Comparison of ENCODE assay signal across 1 cellular context in the genomic region with DNA sequence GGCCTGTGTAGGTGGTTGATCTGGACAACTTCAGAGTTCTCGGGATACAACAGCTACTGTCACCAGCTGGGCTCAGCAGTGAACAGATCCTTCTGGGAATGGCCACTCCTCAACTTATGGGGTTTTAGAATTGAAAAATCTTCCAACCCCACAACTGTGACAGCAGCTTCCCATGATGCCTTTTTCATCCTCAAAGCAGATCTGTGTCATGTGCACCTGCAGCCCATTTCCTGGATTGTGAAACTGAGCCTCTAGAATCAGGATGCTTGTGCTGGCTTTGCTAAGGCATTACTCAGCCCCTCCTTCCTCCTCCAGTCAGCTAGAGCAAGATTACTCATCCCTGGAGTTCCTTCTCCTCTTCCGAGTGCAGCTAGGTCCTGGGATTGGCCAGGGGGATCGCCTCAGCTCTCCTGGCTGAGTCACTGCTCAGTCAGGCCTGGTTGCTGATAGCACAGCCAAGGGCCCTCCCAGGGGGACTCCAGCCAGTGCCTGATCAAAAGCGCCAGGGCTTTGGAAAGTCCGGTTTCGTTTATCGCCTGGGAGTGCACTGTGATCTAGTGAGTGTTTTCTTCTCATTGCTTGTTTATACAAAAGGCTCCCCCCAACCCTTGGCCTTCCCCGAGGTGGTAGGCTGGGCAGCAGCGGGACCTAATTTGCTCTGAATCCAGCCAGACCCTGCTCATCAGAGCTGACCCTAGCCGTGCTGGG.
A peak's percentile ranks its signal among the peaks of the same experiment; 100 is the strongest.
TF ChIP-seq lines count a peak whose summit lies in the region.

No MANE protein-coding gene starts in this region.

TF ChIP-seq in HepG2, 621 proteins besides CTCF, POLR2A, EP300 and RAD21 (continued from another document and continues in another):
- TF ChIP-seq, protein P1, sequence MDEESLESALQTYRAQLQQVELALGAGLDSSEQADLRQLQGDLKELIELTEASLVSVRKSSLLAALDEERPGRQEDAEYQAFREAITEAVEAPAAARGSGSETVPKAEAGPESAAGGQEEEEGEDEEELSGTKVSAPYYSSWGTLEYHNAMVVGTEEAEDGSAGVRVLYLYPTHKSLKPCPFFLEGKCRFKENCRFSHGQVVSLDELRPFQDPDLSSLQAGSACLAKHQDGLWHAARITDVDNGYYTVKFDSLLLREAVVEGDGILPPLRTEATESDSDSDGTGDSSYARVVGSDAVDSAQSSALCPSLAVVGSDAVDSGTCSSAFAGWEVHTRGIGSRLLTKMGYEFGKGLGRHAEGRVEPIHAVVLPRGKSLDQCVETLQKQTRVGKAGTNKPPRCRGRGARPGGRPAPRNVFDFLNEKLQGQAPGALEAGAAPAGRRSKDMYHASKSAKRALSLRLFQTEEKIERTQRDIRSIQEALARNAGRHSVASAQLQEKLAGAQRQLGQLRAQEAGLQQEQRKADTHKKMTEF (CRISPR knock-in tag; IDR thresholded peaks at IDR 0.05), result peak; percentile 69; the same call in 1 of the 2 replicates
- TF ChIP-seq, protein P2, sequence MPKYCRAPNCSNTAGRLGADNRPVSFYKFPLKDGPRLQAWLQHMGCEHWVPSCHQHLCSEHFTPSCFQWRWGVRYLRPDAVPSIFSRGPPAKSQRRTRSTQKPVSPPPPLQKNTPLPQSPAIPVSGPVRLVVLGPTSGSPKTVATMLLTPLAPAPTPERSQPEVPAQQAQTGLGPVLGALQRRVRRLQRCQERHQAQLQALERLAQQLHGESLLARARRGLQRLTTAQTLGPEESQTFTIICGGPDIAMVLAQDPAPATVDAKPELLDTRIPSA (CRISPR knock-in tag; IDR thresholded peaks at IDR 0.05; ENCODE audit: borderline replicate concordance), result no peak
- TF ChIP-seq, protein P3, sequence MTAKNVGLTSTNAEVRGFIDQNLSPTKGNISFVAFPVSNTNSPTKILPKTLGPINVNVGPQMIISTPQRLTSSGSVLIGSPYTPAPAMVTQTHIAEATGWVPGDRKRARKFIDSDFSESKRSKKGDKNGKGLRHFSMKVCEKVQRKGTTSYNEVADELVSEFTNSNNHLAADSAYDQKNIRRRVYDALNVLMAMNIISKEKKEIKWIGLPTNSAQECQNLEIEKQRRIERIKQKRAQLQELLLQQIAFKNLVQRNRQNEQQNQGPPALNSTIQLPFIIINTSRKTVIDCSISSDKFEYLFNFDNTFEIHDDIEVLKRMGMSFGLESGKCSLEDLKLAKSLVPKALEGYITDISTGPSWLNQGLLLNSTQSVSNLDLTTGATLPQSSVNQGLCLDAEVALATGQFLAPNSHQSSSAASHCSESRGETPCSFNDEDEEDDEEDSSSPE (CRISPR knock-in tag; IDR thresholded peaks at IDR 0.05), result peak; percentile 28; the same call in 1 of the 2 replicates
- TF ChIP-seq, protein P4, sequence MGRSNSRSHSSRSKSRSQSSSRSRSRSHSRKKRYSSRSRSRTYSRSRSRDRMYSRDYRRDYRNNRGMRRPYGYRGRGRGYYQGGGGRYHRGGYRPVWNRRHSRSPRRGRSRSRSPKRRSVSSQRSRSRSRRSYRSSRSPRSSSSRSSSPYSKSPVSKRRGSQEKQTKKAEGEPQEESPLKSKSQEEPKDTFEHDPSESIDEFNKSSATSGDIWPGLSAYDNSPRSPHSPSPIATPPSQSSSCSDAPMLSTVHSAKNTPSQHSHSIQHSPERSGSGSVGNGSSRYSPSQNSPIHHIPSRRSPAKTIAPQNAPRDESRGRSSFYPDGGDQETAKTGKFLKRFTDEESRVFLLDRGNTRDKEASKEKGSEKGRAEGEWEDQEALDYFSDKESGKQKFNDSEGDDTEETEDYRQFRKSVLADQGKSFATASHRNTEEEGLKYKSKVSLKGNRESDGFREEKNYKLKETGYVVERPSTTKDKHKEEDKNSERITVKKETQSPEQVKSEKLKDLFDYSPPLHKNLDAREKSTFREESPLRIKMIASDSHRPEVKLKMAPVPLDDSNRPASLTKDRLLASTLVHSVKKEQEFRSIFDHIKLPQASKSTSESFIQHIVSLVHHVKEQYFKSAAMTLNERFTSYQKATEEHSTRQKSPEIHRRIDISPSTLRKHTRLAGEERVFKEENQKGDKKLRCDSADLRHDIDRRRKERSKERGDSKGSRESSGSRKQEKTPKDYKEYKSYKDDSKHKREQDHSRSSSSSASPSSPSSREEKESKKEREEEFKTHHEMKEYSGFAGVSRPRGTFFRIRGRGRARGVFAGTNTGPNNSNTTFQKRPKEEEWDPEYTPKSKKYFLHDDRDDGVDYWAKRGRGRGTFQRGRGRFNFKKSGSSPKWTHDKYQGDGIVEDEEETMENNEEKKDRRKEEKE (IDR thresholded peaks at IDR 0.05), result no peak
- TF ChIP-seq, protein P5, sequence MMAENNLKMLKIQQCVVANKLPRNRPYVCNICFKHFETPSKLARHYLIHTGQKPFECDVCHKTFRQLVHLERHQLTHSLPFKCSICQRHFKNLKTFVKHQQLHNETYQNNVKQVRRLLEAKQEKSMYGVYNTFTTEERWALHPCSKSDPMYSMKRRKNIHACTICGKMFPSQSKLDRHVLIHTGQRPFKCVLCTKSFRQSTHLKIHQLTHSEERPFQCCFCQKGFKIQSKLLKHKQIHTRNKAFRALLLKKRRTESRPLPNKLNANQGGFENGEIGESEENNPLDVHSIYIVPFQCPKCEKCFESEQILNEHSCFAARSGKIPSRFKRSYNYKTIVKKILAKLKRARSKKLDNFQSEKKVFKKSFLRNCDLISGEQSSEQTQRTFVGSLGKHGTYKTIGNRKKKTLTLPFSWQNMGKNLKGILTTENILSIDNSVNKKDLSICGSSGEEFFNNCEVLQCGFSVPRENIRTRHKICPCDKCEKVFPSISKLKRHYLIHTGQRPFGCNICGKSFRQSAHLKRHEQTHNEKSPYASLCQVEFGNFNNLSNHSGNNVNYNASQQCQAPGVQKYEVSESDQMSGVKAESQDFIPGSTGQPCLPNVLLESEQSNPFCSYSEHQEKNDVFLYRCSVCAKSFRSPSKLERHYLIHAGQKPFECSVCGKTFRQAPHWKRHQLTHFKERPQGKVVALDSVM (CRISPR knock-in tag; IDR thresholded peaks at IDR 0.05), result no peak
- TF ChIP-seq, protein P6, sequence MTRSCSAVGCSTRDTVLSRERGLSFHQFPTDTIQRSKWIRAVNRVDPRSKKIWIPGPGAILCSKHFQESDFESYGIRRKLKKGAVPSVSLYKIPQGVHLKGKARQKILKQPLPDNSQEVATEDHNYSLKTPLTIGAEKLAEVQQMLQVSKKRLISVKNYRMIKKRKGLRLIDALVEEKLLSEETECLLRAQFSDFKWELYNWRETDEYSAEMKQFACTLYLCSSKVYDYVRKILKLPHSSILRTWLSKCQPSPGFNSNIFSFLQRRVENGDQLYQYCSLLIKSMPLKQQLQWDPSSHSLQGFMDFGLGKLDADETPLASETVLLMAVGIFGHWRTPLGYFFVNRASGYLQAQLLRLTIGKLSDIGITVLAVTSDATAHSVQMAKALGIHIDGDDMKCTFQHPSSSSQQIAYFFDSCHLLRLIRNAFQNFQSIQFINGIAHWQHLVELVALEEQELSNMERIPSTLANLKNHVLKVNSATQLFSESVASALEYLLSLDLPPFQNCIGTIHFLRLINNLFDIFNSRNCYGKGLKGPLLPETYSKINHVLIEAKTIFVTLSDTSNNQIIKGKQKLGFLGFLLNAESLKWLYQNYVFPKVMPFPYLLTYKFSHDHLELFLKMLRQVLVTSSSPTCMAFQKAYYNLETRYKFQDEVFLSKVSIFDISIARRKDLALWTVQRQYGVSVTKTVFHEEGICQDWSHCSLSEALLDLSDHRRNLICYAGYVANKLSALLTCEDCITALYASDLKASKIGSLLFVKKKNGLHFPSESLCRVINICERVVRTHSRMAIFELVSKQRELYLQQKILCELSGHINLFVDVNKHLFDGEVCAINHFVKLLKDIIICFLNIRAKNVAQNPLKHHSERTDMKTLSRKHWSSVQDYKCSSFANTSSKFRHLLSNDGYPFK (CRISPR knock-in tag; IDR thresholded peaks at IDR 0.05; ENCODE audit: borderline replicate concordance), result no peak; the same call in 1 of the 2 replicates
- TF ChIP-seq SMAD1 (CRISPR knock-in tag; IDR thresholded peaks at IDR 0.05; ENCODE audit: borderline replicate concordance, low read depth) (no peak), ZNF713 (CRISPR knock-in tag; IDR thresholded peaks at IDR 0.05) (no peak), NFKB2 (CRISPR knock-in tag; IDR thresholded peaks at IDR 0.05; ENCODE audit: borderline replicate concordance) (no peak), KAT8 (CRISPR knock-in tag; IDR thresholded peaks at IDR 0.05) (peak; percentile 84), NKX3-1 (CRISPR knock-in tag; IDR thresholded peaks at IDR 0.05) (no peak), FOSL1 (CRISPR knock-in tag; IDR thresholded peaks at IDR 0.05; ENCODE audit: borderline replicate concordance) (peak; percentile 80), SMAD3 (CRISPR knock-in tag; IDR thresholded peaks at IDR 0.05) (peak; percentile 90), ZKSCAN8 (CRISPR knock-in tag; IDR thresholded peaks at IDR 0.05; ENCODE audit: borderline replicate concordance) (peak; percentile 67; the same call in 1 of the 2 replicates), ISX (CRISPR knock-in tag; conservative IDR thresholded peaks at IDR 0.05) (no peak), ZZZ3 (CRISPR knock-in tag; IDR thresholded peaks at IDR 0.05; ENCODE audit: borderline replicate concordance) (no peak), KMT2A (CRISPR knock-in tag; IDR thresholded peaks at IDR 0.05) (peak; percentile 73), MBNL3 (CRISPR knock-in tag; conservative IDR thresholded peaks at IDR 0.05) (no peak), MIXL1 (CRISPR knock-in tag; IDR thresholded peaks at IDR 0.05) (peak; percentile 64), ZBTB38 (CRISPR knock-in tag; IDR thresholded peaks at IDR 0.05) (peak; percentile 33; the same call in 1 of the 2 replicates), RFXANK (CRISPR knock-in tag; IDR thresholded peaks at IDR 0.05) (peak; percentile 94; the same call in 1 of the 2 replicates), THYN1 (CRISPR knock-in tag; IDR thresholded peaks at IDR 0.05; ENCODE audit: borderline replicate concordance, low read depth) (no peak), ZFP90 (CRISPR knock-in tag; IDR thresholded peaks at IDR 0.05; ENCODE audit: borderline replicate concordance) (peak; percentile 19; the same call in 1 of the 2 replicates), ZNF44 (CRISPR knock-in tag; IDR thresholded peaks at IDR 0.05) (no peak), HDAC1 (CRISPR knock-in tag; IDR thresholded peaks at IDR 0.05) (peak; percentile 95), ZNF160 (CRISPR knock-in tag; IDR thresholded peaks at IDR 0.05) (no peak)
- TF ChIP-seq, protein P7, sequence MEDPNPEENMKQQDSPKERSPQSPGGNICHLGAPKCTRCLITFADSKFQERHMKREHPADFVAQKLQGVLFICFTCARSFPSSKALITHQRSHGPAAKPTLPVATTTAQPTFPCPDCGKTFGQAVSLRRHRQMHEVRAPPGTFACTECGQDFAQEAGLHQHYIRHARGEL (CRISPR knock-in tag; IDR thresholded peaks at IDR 0.05), result no peak
- TF ChIP-seq, protein P8, sequence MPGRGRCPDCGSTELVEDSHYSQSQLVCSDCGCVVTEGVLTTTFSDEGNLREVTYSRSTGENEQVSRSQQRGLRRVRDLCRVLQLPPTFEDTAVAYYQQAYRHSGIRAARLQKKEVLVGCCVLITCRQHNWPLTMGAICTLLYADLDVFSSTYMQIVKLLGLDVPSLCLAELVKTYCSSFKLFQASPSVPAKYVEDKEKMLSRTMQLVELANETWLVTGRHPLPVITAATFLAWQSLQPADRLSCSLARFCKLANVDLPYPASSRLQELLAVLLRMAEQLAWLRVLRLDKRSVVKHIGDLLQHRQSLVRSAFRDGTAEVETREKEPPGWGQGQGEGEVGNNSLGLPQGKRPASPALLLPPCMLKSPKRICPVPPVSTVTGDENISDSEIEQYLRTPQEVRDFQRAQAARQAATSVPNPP (CRISPR knock-in tag; IDR thresholded peaks at IDR 0.05), result no peak
- TF ChIP-seq, protein P9, sequence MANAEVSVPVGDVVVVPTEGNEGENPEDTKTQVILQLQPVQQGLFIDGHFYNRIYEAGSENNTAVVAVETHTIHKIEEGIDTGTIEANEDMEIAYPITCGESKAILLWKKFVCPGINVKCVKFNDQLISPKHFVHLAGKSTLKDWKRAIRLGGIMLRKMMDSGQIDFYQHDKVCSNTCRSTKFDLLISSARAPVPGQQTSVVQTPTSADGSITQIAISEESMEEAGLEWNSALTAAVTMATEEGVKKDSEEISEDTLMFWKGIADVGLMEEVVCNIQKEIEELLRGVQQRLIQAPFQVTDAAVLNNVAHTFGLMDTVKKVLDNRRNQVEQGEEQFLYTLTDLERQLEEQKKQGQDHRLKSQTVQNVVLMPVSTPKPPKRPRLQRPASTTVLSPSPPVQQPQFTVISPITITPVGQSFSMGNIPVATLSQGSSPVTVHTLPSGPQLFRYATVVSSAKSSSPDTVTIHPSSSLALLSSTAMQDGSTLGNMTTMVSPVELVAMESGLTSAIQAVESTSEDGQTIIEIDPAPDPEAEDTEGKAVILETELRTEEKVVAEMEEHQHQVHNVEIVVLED (CRISPR knock-in tag; IDR thresholded peaks at IDR 0.05; ENCODE audit: borderline replicate concordance), result peak; percentile 56
- TF ChIP-seq, protein P10, sequence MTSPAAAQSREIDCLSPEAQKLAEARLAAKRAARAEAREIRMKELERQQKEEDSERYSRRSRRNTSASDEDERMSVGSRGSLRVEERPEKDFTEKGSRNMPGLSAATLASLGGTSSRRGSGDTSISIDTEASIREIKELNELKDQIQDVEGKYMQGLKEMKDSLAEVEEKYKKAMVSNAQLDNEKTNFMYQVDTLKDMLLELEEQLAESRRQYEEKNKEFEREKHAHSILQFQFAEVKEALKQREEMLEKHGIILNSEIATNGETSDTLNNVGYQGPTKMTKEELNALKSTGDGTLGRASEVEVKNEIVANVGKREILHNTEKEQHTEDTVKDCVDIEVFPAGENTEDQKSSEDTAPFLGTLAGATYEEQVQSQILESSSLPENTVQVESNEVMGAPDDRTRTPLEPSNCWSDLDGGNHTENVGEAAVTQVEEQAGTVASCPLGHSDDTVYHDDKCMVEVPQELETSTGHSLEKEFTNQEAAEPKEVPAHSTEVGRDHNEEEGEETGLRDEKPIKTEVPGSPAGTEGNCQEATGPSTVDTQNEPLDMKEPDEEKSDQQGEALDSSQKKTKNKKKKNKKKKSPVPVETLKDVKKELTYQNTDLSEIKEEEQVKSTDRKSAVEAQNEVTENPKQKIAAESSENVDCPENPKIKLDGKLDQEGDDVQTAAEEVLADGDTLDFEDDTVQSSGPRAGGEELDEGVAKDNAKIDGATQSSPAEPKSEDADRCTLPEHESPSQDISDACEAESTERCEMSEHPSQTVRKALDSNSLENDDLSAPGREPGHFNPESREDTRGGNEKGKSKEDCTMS (CRISPR knock-in tag; conservative IDR thresholded peaks at IDR 0.05), result no peak
- TF ChIP-seq, protein P11, sequence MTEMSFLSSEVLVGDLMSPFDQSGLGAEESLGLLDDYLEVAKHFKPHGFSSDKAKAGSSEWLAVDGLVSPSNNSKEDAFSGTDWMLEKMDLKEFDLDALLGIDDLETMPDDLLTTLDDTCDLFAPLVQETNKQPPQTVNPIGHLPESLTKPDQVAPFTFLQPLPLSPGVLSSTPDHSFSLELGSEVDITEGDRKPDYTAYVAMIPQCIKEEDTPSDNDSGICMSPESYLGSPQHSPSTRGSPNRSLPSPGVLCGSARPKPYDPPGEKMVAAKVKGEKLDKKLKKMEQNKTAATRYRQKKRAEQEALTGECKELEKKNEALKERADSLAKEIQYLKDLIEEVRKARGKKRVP (CRISPR knock-in tag; IDR thresholded peaks at IDR 0.05), result peak in 1 of 2 experiments; percentile 63; a peak in 1 of 4 replicates
